In the genomic region with DNA sequence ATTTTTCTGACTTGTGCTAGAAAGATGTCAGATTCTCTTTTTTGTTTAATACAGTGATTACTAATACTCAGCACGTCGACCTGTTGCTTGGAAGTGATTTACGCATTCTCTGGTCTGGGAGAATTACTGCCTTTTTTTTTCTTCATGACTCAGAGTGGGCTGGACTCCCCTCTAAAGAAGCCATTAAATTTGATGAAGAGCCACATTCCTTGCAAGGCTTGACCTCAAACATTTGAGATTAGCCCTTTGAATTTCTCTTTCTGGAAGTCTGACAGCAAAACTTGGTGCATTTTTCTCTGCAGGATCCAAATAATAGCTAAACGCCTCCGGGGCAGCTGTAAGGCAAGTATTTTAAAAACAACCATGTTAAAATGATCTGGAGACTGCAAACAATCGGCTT, we compare ENCODE assay signal across 25 cellular contexts.
DNase-seq lines count a peak whose midpoint lies in the region; ATAC-seq, FAIRE-seq and TF ChIP-seq lines count a peak whose summit lies in the region.
"Had no signal": no experiment of that assay in that cellular context is flagged by ENCODE, and none has a peak within 500 bp of the region (broad histone marks: within the 10 kb centered on the region; RNA-seq: fewer than 3 reads in every experiment).

No MANE protein-coding gene starts in this region.

- H3K4me1 Mint-ChIP-seq in astrocyte (ENCODE audit: low read depth, unreplicated experiment) = peaks cover 34% of the 10 kb centered on the region

- H3K4me3 ChIP-seq in astrocyte (ENCODE audit: insufficient read depth, low read depth, low read length) (no peak overlapping the region), trophoblast cell (ENCODE audit: low read depth, low read length) (no peak overlapping the region), mesenchymal stem cell (ENCODE audit: insufficient read depth in 1 of 2, low read depth in 1 of 2, low read length in 2 of 2) (no peak overlapping the region)
- H3K4me3 ChIP-seq: BLaER1 treated with 17β-estradiol and CSF1 and Interleukin-3, amounts not matched to agents 10 nM and 100 nM; vagina had no signal

- H3K27ac ChIP-seq in astrocyte (ENCODE audit: low read depth, low read length) (peak overlapping the region; percentile 41), trophoblast cell (ENCODE audit: low read depth, low read length) (no peak overlapping the region), mesenchymal stem cell (ENCODE audit: low read length, poor library complexity, severe bottlenecking) (no peak overlapping the region)
- H3K27ac ChIP-seq: BLaER1 treated with 17β-estradiol and CSF1 and Interleukin-3, amounts not matched to agents 10 nM and 100 nM; epithelial cell of prostate; neutrophil; vagina had no signal

- H4K91ac ChIP-seq in trophoblast cell (ENCODE audit: low read depth, low read length) = no peak overlapping the region
- no peak overlapping the region for H4K91ac ChIP-seq in mesenchymal stem cell (ENCODE audit: low read length)

- no peaks in the 10 kb centered on the region for H3K9me3 Mint-ChIP-seq in astrocyte (ENCODE audit: unreplicated experiment)

- H4K12ac ChIP-seq in trophoblast cell (ENCODE audit: low read depth, low read length) = no peak overlapping the region

- DNase-seq in ELF-1 (ENCODE audit: low read depth, low spot score) = peak; percentile 47
- peak; percentile 92 for DNase-seq in astrocyte (ENCODE audit: low read depth)
- peak; percentile 10 for DNase-seq in kidney tubule cell (ENCODE audit: low spot score)
- no peak for DNase-seq in trophoblast cell
- no peak for DNase-seq in mesenchymal stem cell
- DNase-seq in KG1 (lab: John Stamatoyannopoulos, UW) = no peak
- no peak for DNase-seq in NCI-H345 (lab: John Stamatoyannopoulos, UW)
- DNase-seq: activated CD4-positive, alpha-beta memory T cell treated with anti-CD3 and anti-CD28 coated beads for 36 hours; activated gamma-delta T cell; activated T-cell treated with anti-CD3 and anti-CD28 coated beads for 4 hours; Calu3; caudate nucleus; kidney; midbrain; MV-4-11; NCI-H187; NCI-H2227 treated with DMSO at 0.1 percent for 48 hours had no signal

- no peak for ATAC-seq in GM18861 (IDR thresholded peaks at IDR 0.05; ENCODE audit: unreplicated experiment)

- no peak overlapping the region for H3K14ac ChIP-seq in trophoblast cell (ENCODE audit: low read length)
- H3K14ac ChIP-seq in mesenchymal stem cell (ENCODE audit: low read length in 2 of 2) = no peak overlapping the region

- no peaks in the 10 kb centered on the region for H4K20me1 ChIP-seq in astrocyte (ENCODE audit: insufficient read depth, low read length)

- no peak overlapping the region for H3K9ac ChIP-seq in astrocyte (ENCODE audit: low read length)
- no peak overlapping the region for H3K9ac ChIP-seq in trophoblast cell (ENCODE audit: low read length)
- H3K9ac ChIP-seq in mesenchymal stem cell (ENCODE audit: low read length) = no peak overlapping the region
- H3K9ac ChIP-seq: BLaER1 treated with 17β-estradiol and CSF1 and Interleukin-3, amounts not matched to agents 10 nM and 100 nM had no signal

- no peaks in the 10 kb centered on the region for H3K27me3 ChIP-seq in astrocyte (ENCODE audit: insufficient read depth, low read length)
- H3K27me3 ChIP-seq in trophoblast cell (ENCODE audit: insufficient read depth, low read length) = no peaks in the 10 kb centered on the region
- H3K27me3 ChIP-seq in mesenchymal stem cell (ENCODE audit: control insufficient read depth in 1 of 2, insufficient read depth in 1 of 2, low read length in 2 of 2) = no peaks in the 10 kb centered on the region
- H3K27me3 ChIP-seq: BLaER1 treated with 17β-estradiol and CSF1 and Interleukin-3, amounts not matched to agents 10 nM and 100 nM; neutrophil; vagina had no signal

- H2BK12ac ChIP-seq in trophoblast cell (ENCODE audit: low read length) (no peak overlapping the region), mesenchymal stem cell (ENCODE audit: low read length in 2 of 2) (no peak overlapping the region)

- H3K18ac ChIP-seq in trophoblast cell (ENCODE audit: low read length) (no peak overlapping the region), mesenchymal stem cell (ENCODE audit: low read depth in 1 of 2, low read length in 2 of 2) (no peak overlapping the region)

- no peak overlapping the region for H2AK5ac ChIP-seq in trophoblast cell (ENCODE audit: low read length)
- H2AK5ac ChIP-seq in mesenchymal stem cell (ENCODE audit: low read length, severe bottlenecking) = no peak overlapping the region

- H3K79me2 ChIP-seq in astrocyte (ENCODE audit: insufficient read depth, low read length) (no peaks in the 10 kb centered on the region), trophoblast cell (ENCODE audit: control insufficient read depth, insufficient read depth, low read length, poor library complexity) (no peaks in the 10 kb centered on the region)

- WGBS in trophoblast cell (ENCODE audit: extremely low coverage, insufficient coverage, insufficient read length) = no CpG with 5 or more reads among the region's 6 CpGs
- 15% methylated on average over 5 of the region's 6 CpGs for WGBS in mesenchymal stem cell

- no peaks in the 10 kb centered on the region for H3K27me3 Mint-ChIP-seq in astrocyte (ENCODE audit: low read depth, unreplicated experiment)
- H3K27me3 Mint-ChIP-seq: activated CD4-positive, alpha-beta memory T cell treated with anti-CD3 and anti-CD28 coated beads for 36 hours had no signal

- H2BK15ac ChIP-seq in mesenchymal stem cell (ENCODE audit: low read depth, poor library complexity, severe bottlenecking) = no peak overlapping the region

- H3K4me3 Mint-ChIP-seq in astrocyte (ENCODE audit: unreplicated experiment) = no peak overlapping the region
- H3K4me3 Mint-ChIP-seq: activated CD4-positive, alpha-beta memory T cell treated with anti-CD3 and anti-CD28 coated beads for 36 hours; T-helper 2 cell treated with Interferon-gamma antibody and Interleukin-4, amounts not matched to agents 5 μg/mL and 100 μg/mL, for 36 hours had no signal

- H3K4me2 ChIP-seq in astrocyte (ENCODE audit: low read length) (peak overlapping the region; percentile 69), trophoblast cell (ENCODE audit: low read length) (peak overlapping the region; percentile 19), mesenchymal stem cell (ENCODE audit: low read length, poor library complexity, severe bottlenecking) (no peak overlapping the region)
- H3K4me2 ChIP-seq: BLaER1 treated with 17β-estradiol and CSF1 and Interleukin-3, amounts not matched to agents 10 nM and 100 nM had no signal

- H4K8ac ChIP-seq in trophoblast cell (ENCODE audit: low read depth, low read length) (no peak overlapping the region), mesenchymal stem cell (ENCODE audit: low read length) (no peak overlapping the region)

- no peak for FAIRE-seq in astrocyte (lab: Jason Lieb, UNC)
- FAIRE-seq: frontal cortex, kidney, RCC 7860 had no signal

- H2BK120ac ChIP-seq in trophoblast cell (ENCODE audit: insufficient read depth, low read length, poor library complexity) (no peak overlapping the region), mesenchymal stem cell (ENCODE audit: low read depth, low read length) (no peak overlapping the region)

- peaks cover 17% of the 10 kb centered on the region for H3K4me1 ChIP-seq in astrocyte (ENCODE audit: insufficient read depth, low read length)
- H3K4me1 ChIP-seq in trophoblast cell (ENCODE audit: control insufficient read depth in 1 of 2, insufficient read depth in 2 of 2, low read length in 2 of 2) = peaks cover 10 to 15% of the 10 kb centered on the region in 2 experiments
- no peaks in the 10 kb centered on the region for H3K4me1 ChIP-seq in mesenchymal stem cell (ENCODE audit: control insufficient read depth, insufficient read depth, low read depth, low read length)

- TF ChIP-seq CTCF in astrocyte (IDR thresholded peaks at IDR 0.05; ENCODE audit: insufficient read depth, low read depth, low read length) = no peak

- H3K4ac ChIP-seq in trophoblast cell (ENCODE audit: low read depth, low read length) (no peak overlapping the region), mesenchymal stem cell (ENCODE audit: low read depth in 1 of 2, low read length in 2 of 2) (no peak overlapping the region)

- no peaks in the 10 kb centered on the region for H3K36me3 Mint-ChIP-seq in astrocyte (ENCODE audit: low read depth, unreplicated experiment)
- H3K36me3 Mint-ChIP-seq: activated CD4-positive, alpha-beta memory T cell treated with anti-CD3 and anti-CD28 coated beads for 36 hours had no signal

- H3K27ac Mint-ChIP-seq in astrocyte (ENCODE audit: unreplicated experiment) = peak overlapping the region; percentile 95
- H3K27ac Mint-ChIP-seq: activated CD4-positive, alpha-beta memory T cell treated with anti-CD3 and anti-CD28 coated beads for 36 hours; T-helper 2 cell treated with Interferon-gamma antibody and Interleukin-4, amounts not matched to agents 5 μg/mL and 100 μg/mL, for 36 hours had no signal

- no peaks in the 10 kb centered on the region for H3K36me3 ChIP-seq in astrocyte (ENCODE audit: insufficient read depth, low read length)
- no peaks in the 10 kb centered on the region for H3K36me3 ChIP-seq in trophoblast cell (ENCODE audit: control insufficient read depth in 1 of 2, insufficient read depth in 2 of 2, low read length in 2 of 2)
- H3K36me3 ChIP-seq in mesenchymal stem cell (ENCODE audit: control insufficient read depth in 1 of 2, insufficient read depth in 2 of 2, low read depth in 1 of 2, low read length in 2 of 2) = no peaks in the 10 kb centered on the region
- H3K36me3 ChIP-seq: BLaER1 treated with 17β-estradiol and CSF1 and Interleukin-3, amounts not matched to agents 10 nM and 100 nM; neutrophil; vagina had no signal

- H2AFZ ChIP-seq in astrocyte (ENCODE audit: low read depth, low read length) (no peak overlapping the region), trophoblast cell (ENCODE audit: insufficient read depth, low read length, poor library complexity) (no peak overlapping the region), mesenchymal stem cell (ENCODE audit: low read depth, low read length) (no peak overlapping the region)

- peaks cover 2% of the 10 kb centered on the region for H3K79me1 ChIP-seq in trophoblast cell (ENCODE audit: low read length)
- H3K79me1 ChIP-seq in mesenchymal stem cell (replicated peaks; ENCODE audit: low read length, poor library complexity, severe bottlenecking) = no peaks in the 10 kb centered on the region

- H3K9me3 ChIP-seq in astrocyte (ENCODE audit: insufficient read depth, low read depth, low read length) = no peaks in the 10 kb centered on the region
- no peaks in the 10 kb centered on the region for H3K9me3 ChIP-seq in trophoblast cell (ENCODE audit: insufficient read depth, low read depth, low read length)
- no peaks in the 10 kb centered on the region for H3K9me3 ChIP-seq in mesenchymal stem cell (ENCODE audit: control insufficient read depth, low read length)
- H3K9me3 ChIP-seq: BLaER1 treated with 17β-estradiol and CSF1 and Interleukin-3, amounts not matched to agents 10 nM and 100 nM; neutrophil; vagina had no signal

- H3K23ac ChIP-seq in trophoblast cell (ENCODE audit: low read length) (no peak overlapping the region), mesenchymal stem cell (ENCODE audit: low read length in 2 of 2) (no peak overlapping the region)

- H2BK5ac ChIP-seq in trophoblast cell (ENCODE audit: low read depth, low read length, poor library complexity) (no peak overlapping the region), mesenchymal stem cell (ENCODE audit: low read depth, low read length, poor library complexity, severe bottlenecking) (no peak overlapping the region)

Comparison
In these comparisons a context has a peak if more than half of its experiments do, and no peak if none do; other contexts are left out.
1. DNase-seq: peak in ELF-1 (single experiment), astrocyte (single experiment) and kidney tubule cell (single experiment); none in trophoblast cell (0 of 2), mesenchymal stem cell (single experiment), KG1 (single experiment) and NCI-H345 (single experiment).